ENCODE assay signal across 8 cellular contexts in genomic region chr6:17599885-17600526, GRCh38.
A peak's percentile ranks its signal among the peaks of the same experiment; 100 is the strongest.
DNase-seq lines count a peak whose midpoint lies in the region; ATAC-seq, FAIRE-seq and TF ChIP-seq lines count a peak whose summit lies in the region.

Gene FAM8A1 (plus strand): TSS chr6:17600302. CDS start chr6:17600410, 108 bp downstream.

- ATAC-seq in HG02973 (IDR thresholded peaks at IDR 0.05; ENCODE audit: unreplicated experiment), result peak; percentile 85

- H3K4me3 ChIP-seq in astrocyte of the spinal cord (ENCODE audit: low read depth, low read length) (peak within 1 kb of the TSS; percentile 75), retinal pigment epithelial cell (ENCODE audit: low read length) (peak within 1 kb of the TSS; percentile 69)

- DNase-seq in GM18507 (ENCODE audit: extremely low spot score, insufficient read length, low read depth), result peak; percentile 81
- peak; percentile 83 to 92 for DNase-seq in NCI-H1930 (lab: John Stamatoyannopoulos, UW)
- DNase-seq in T1000 (lab: John Stamatoyannopoulos, UW), result peak; percentile 64
- DNase-seq in astrocyte of the spinal cord (ENCODE audit: low read depth, low spot score), result peak; percentile 87
- DNase-seq in hippocampal formation (lab: John Stamatoyannopoulos, UW), result peak; percentile 91 to 95
- peak; percentile 22 for DNase-seq in retinal pigment epithelial cell (ENCODE audit: low read depth)

- in situ Hi-C loops in astrocyte of the spinal cord (cut with HindIII; ENCODE audit: low sequenced_read_pairs), result no loop called here

- peak; percentile 93 for FAIRE-seq in GM18507 (lab: Jason Lieb, UNC)

- H3K27ac ChIP-seq in 22Rv1, result peak within 1 kb of the TSS; percentile 64

- peak; percentile 30; the same call in 1 of the 2 replicates for TF ChIP-seq CTCF in 22Rv1 (IDR thresholded peaks at IDR 0.05)
- peak; percentile 59 for TF ChIP-seq CTCF in astrocyte of the spinal cord (IDR thresholded peaks at IDR 0.05; ENCODE audit: low read depth, low read length)
- peak; percentile 55 for TF ChIP-seq CTCF in retinal pigment epithelial cell (conservative IDR thresholded peaks at IDR 0.05; ENCODE audit: low read depth, low read length)

Comparison
In these comparisons a context has a peak if more than half of its experiments do, and no peak if none do; other contexts are left out.
1. Peak in every context shown above with its lines: DNase-seq, ATAC-seq, H3K4me3 ChIP-seq and H3K27ac ChIP-seq.
2. DNase-seq: peak in every context shown above with its lines; median percentile 93 in hippocampal formation; 88 in NCI-H1930; 87 in astrocyte of the spinal cord; 81 in GM18507; 64 in T1000; 22 in retinal pigment epithelial cell.